1 cellular context compared by ENCODE assay signal in genomic region chr19:13243971-13244370, GRCh38.
TF ChIP-seq lines count a peak whose summit lies in the region.

No MANE protein-coding gene starts in this region.

TF ChIP-seq in Ishikawa, 13 proteins besides CTCF, POLR2A, EP300 and RAD21:
- peak; percentile 81 for TF ChIP-seq REST (IDR thresholded peaks at IDR 0.05; ENCODE audit: low read depth)
- TF ChIP-seq TCF12 (IDR thresholded peaks at IDR 0.05; ENCODE audit: low read depth): no peak
